Comparison of ENCODE assay signal across 13 cellular contexts in the genomic region with DNA sequence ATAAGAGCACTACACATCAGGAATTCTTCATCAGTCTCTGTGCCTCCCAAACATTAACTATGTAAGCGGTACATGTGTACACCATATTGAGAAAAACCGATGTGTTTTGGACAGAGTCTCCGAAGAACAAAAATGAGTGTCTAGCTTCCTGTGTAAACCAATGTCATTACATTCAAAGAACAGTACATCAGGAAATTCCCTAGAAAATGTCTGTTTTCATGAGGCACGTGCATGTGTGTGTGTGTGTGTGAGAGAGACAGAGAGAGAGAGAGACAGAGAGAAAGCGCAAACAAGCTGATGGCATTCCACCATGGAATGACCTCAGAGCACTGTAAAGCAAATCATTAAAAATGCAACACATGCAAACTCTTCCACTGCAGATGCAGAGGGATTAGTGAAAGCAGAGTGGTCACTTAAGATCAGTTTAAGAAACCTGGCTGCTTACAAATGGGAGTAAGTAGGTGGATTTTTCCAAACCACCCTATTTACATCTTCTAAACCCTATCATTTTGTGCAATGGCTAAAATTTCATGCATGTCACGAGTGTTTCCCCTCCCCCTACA.
A peak's percentile ranks its signal among the peaks of the same experiment; 100 is the strongest.
DNase-seq lines count a peak whose midpoint lies in the region; ATAC-seq and TF ChIP-seq lines count a peak whose summit lies in the region.
"Had no signal": no experiment of that assay in that cellular context is flagged by ENCODE, and none has a peak within 500 bp of the region (broad histone marks: within the 10 kb centered on the region; RNA-seq: fewer than 3 reads in every experiment).

No MANE protein-coding gene starts in this region.

- CTCF ChIA-PET in activated naive CD4-positive, alpha-beta T cell treated with anti-CD3 and anti-CD28 coated beads, Interleukin-2, amount 10 ng/mL, durations not matched to agents 7 days and 5 days (lab: Charles Lee): no interaction called here

- no peaks in the 10 kb centered on the region for H3K79me2 ChIP-seq in KMS-11 (ENCODE audit: insufficient read depth, low read depth)

- H3K36me3 Mint-ChIP-seq in activated naive CD4-positive, alpha-beta T cell treated with anti-CD3 and anti-CD28 coated beads, Interleukin-2, amount 10 ng/mL, durations not matched to agents 7 days and 5 days: peaks cover 49% of the 10 kb centered on the region
- H3K36me3 Mint-ChIP-seq in central memory CD8-positive, alpha-beta T cell (ENCODE audit: insufficient read depth): peaks cover 8% of the 10 kb centered on the region

- ATAC-seq in central memory CD8-positive, alpha-beta T cell (replicated peaks; ENCODE audit: extremely low read depth, poor library complexity, severe bottlenecking): peak; percentile 54
- ATAC-seq in gastrocnemius medialis: no peak

- H4K20me1 ChIP-seq in KMS-11 (ENCODE audit: insufficient read depth): no peaks in the 10 kb centered on the region

- no peak overlapping the region for H2AFZ ChIP-seq in KMS-11 (ENCODE audit: low read depth)

- peaks cover 2% of the 10 kb centered on the region for H3K9me3 Mint-ChIP-seq in activated naive CD4-positive, alpha-beta T cell treated with anti-CD3 and anti-CD28 coated beads, Interleukin-2, amount 10 ng/mL, durations not matched to agents 7 days and 5 days
- no peaks in the 10 kb centered on the region for H3K9me3 Mint-ChIP-seq in central memory CD8-positive, alpha-beta T cell

- H3K9me3 ChIP-seq in gastrocnemius medialis (no peaks in the 10 kb centered on the region), ovary (no peaks in the 10 kb centered on the region)

- WGBS in ovary, 3 donors: 83 to 93% (median 86%) methylated on average over 6 of the region's 6 CpGs

- H3K36me3 ChIP-seq in KMS-11 (ENCODE audit: insufficient read depth): no peaks in the 10 kb centered on the region; the same call in 1 of the 2 replicates
- no peaks in the 10 kb centered on the region for H3K36me3 ChIP-seq in gastrocnemius medialis
- H3K36me3 ChIP-seq in ovary: no peaks in the 10 kb centered on the region

- H3K4me3 ChIP-seq in KMS-11 (IDR thresholded peaks at IDR 0.05; ENCODE audit: insufficient read depth, low read depth, low read length) (no peak overlapping the region), gastrocnemius medialis (no peak overlapping the region), ovary (no peak overlapping the region)
- H3K4me3 ChIP-seq: skin epidermis had no signal

- peaks cover 32% of the 10 kb centered on the region for H3K4me1 Mint-ChIP-seq in activated naive CD4-positive, alpha-beta T cell treated with anti-CD3 and anti-CD28 coated beads, Interleukin-2, amount 10 ng/mL, durations not matched to agents 7 days and 5 days
- H3K4me1 Mint-ChIP-seq in central memory CD8-positive, alpha-beta T cell: peaks cover 63% of the 10 kb centered on the region

- H3K4me2 ChIP-seq in KMS-11: peak overlapping the region; percentile 26; the same call in 1 of the 2 replicates

- H3K4me1 ChIP-seq in KMS-11 (ENCODE audit: low read depth, poor library complexity, severe bottlenecking) (peaks cover 35% of the 10 kb centered on the region), gastrocnemius medialis (peaks cover 8 to 22% of the 10 kb centered on the region in 2 donors), ovary (ENCODE audit: insufficient read depth) (no peaks in the 10 kb centered on the region)

- H3K27ac ChIP-seq in KMS-11: peak overlapping the region; percentile 7; the same call in 1 of the 2 replicates
- H3K27ac ChIP-seq in temporal lobe (ENCODE audit: low read depth, low read length): peak overlapping the region; percentile 46
- H3K27ac ChIP-seq in gastrocnemius medialis: no peak overlapping the region
- no peak overlapping the region for H3K27ac ChIP-seq in ovary

- intact Hi-C loops in gastrocnemius medialis (cut with DNase I; ENCODE audit: low total_unique reads) (no loop called here), ovary (cut with DNase I) (no loop called here)

- H3K27ac Mint-ChIP-seq in activated naive CD4-positive, alpha-beta T cell treated with anti-CD3 and anti-CD28 coated beads, Interleukin-2, amount 10 ng/mL, durations not matched to agents 7 days and 5 days: peak overlapping the region; percentile 47
- peak overlapping the region; percentile 12 for H3K27ac Mint-ChIP-seq in central memory CD8-positive, alpha-beta T cell (ENCODE audit: low read depth)

- no peak overlapping the region for H3K4me3 Mint-ChIP-seq in activated naive CD4-positive, alpha-beta T cell treated with anti-CD3 and anti-CD28 coated beads, Interleukin-2, amount 10 ng/mL, durations not matched to agents 7 days and 5 days
- peak overlapping the region; percentile 3 for H3K4me3 Mint-ChIP-seq in central memory CD8-positive, alpha-beta T cell

- H3K9ac ChIP-seq in KMS-11: no peak overlapping the region

- H3K27me3 Mint-ChIP-seq in activated naive CD4-positive, alpha-beta T cell treated with anti-CD3 and anti-CD28 coated beads, Interleukin-2, amount 10 ng/mL, durations not matched to agents 7 days and 5 days: no peaks in the 10 kb centered on the region
- H3K27me3 Mint-ChIP-seq in central memory CD8-positive, alpha-beta T cell: no peaks in the 10 kb centered on the region

- in situ Hi-C loops in gastrocnemius medialis (cut with MboI; ENCODE audit: low sequenced_read_pairs in 4 of 4): no loop called here

- TF ChIP-seq POLR2A in gastrocnemius medialis (IDR thresholded peaks at IDR 0.05): no peak
- no peak for TF ChIP-seq POLR2A in ovary (IDR thresholded peaks at IDR 0.05)

- TF ChIP-seq CTCF in KMS-11 (conservative IDR thresholded peaks at IDR 0.05; ENCODE audit: low read depth, low read length) (no peak), gastrocnemius medialis (IDR thresholded peaks at IDR 0.05 in 4 of 5, conservative IDR thresholded peaks at IDR 0.05 in 1 of 5) (no peak), ovary (IDR thresholded peaks at IDR 0.05) (no peak)

- no peak for TF ChIP-seq EP300 in ovary (IDR thresholded peaks at IDR 0.05)

- no peak for DNase-seq in activated naive CD4-positive, alpha-beta T cell treated with anti-CD3 and anti-CD28 coated beads, Interleukin-2, amount 10 ng/mL, durations not matched to agents 7 days and 5 days
- no peak for DNase-seq in activated naive CD4-positive, alpha-beta T cell (lab: John Stamatoyannopoulos, UW)
- DNase-seq in central memory CD8-positive, alpha-beta T cell (ENCODE audit: low spot score in 2 of 2): no peak
- DNase-seq in activated effector memory CD4-positive, alpha-beta T cell treated with Interleukin-2 at 50 U/mL for 16 hours: no peak
- DNase-seq in gastrocnemius medialis (no peak), ovary (no peak)
- DNase-seq: activated gamma-delta T cell; AML-193; effector CD4-positive, alpha-beta T cell; stimulated activated CD8-positive, alpha-beta memory T cell treated with anti-CD3 and anti-CD28 coated beads, Interleukin-4, amount 100 ng/mL, for 48 hours had no signal

- H3K27me3 ChIP-seq in KMS-11 (ENCODE audit: insufficient read depth, low read depth) (no peaks in the 10 kb centered on the region), gastrocnemius medialis (no peaks in the 10 kb centered on the region), ovary (no peaks in the 10 kb centered on the region)

Comparison
In these comparisons a context has a peak if more than half of its experiments do, and no peak if none do; other contexts are left out.
1. H3K27ac ChIP-seq: peak in KMS-11 (single experiment) and temporal lobe (single experiment); none in gastrocnemius medialis (0 of 4) and ovary (0 of 2).